ENCODE assay signal across 9 cellular contexts in the genomic region with DNA sequence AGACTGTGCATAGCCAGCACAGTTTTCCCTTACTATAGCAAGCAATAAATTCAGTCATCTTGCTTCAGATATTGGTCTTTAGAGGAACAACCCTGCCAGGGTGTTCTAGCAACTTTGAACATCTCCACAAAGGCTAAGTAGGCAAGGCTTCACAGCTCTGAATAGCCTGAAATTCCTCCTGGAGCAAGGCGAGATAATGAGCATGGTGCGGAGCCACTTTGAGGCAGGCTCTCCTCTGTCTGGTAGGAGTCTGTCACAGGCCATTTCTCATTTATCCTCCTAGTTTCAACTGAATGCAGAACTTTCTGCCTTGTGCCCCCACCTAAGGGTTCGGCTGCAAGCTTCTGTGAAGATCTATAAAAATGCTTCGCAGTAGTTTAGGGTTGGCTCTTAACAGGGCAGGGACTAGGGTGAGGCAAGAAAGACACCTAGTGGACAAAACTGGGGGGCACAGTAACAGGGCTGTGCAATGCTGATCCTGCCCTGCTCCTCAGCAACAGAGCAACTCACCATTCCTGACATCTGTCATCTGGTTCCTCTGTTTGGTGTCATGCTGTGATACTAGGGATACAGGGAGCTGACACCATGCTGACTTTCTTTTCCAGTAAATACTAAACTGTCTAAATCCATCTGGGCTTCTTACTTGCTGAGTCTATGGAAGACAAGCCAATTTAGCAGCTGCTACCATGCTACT. TPM values are rescaled to one million over a fixed set of nuclear protein-coding genes. Genes with fewer than 3 reads are reported as not detected.
A peak's percentile ranks its signal among the peaks of the same experiment; 100 is the strongest.
DNase-seq lines count a peak whose midpoint lies in the region; ATAC-seq and TF ChIP-seq lines count a peak whose summit lies in the region.
"Had no signal": no experiment of that assay in that cellular context is flagged by ENCODE, and none has a peak within 500 bp of the region (broad histone marks: within the 10 kb centered on the region; RNA-seq: fewer than 3 reads in every experiment).

No MANE protein-coding gene starts in this region.

- H3K9me3 ChIP-seq in breast epithelium (no peaks in the 10 kb centered on the region), adipocyte (ENCODE audit: control insufficient read depth, low read length) (no peaks in the 10 kb centered on the region)

- DNase-seq in MCF 10A (ENCODE audit: unreplicated experiment) (peak; percentile 41), breast epithelium (ENCODE audit: low spot score in 2 of 2) (no peak), NCI-H1694 (lab: John Stamatoyannopoulos, UW) (peak; percentile 67), adipocyte (ENCODE audit: low read depth) (peak; percentile 23), left lobe of liver (ENCODE audit: low spot score) (peak; percentile 59), coronary artery (ENCODE audit: low spot score) (no peak), dedifferentiated amniotic fluid mesenchymal stem cell (ENCODE audit: extremely low spot score) (no peak)

- POLR2A ChIA-PET in MCF 10A (lab: Yijun Ruan, JAX) = interaction anchor here (1.1 kb wide), 1 partner anchor 16 kb away, joined by 3 read pairs; the partner anchor contains the start of gene EHHADH

- H3K9ac ChIP-seq in adipocyte (ENCODE audit: low read length) = no peak overlapping the region

- CTCF ChIA-PET in MCF 10A (lab: Yijun Ruan, JAX) = interaction anchor here (0.6 to 1.7 kb wide), 4 partner anchors 9 to 439 kb away, joined by 3 to 5 read pairs (median 4); no protein-coding TSS in a partner anchor

- H3K27ac ChIP-seq in breast epithelium (no peak overlapping the region), coronary artery (no peak overlapping the region)

- no peak for TF ChIP-seq POLR2A in breast epithelium (IDR thresholded peaks at IDR 0.05)

- no peak overlapping the region for H3K4me3 Mint-ChIP-seq in MCF 10A (ENCODE audit: unreplicated experiment)
- H3K4me3 Mint-ChIP-seq: activated naive CD4-positive, alpha-beta T cell treated with anti-CD3 and anti-CD28 coated beads, Interleukin-2, amount 50 U/mL, for 24 hours had no signal

- peaks cover 24% of the 10 kb centered on the region for H3K27me3 Mint-ChIP-seq in MCF 10A (ENCODE audit: insufficient read depth, unreplicated experiment)

- H3K27me3 ChIP-seq in breast epithelium = peaks cover 0 to 12% of the 10 kb centered on the region in 2 donors
- H3K27me3 ChIP-seq in adipocyte (replicated peaks; ENCODE audit: control insufficient read depth, insufficient read depth, low read length) = peaks cover 38% of the 10 kb centered on the region

- intact Hi-C loops in MCF 10A (cut with micrococcal nuclease) = no loop called here
- intact Hi-C loops in breast epithelium (cut with DNase I; ENCODE audit: low total_unique reads) = no loop called here

- H3K4me3 ChIP-seq in breast epithelium (no peak overlapping the region), adipocyte (ENCODE audit: low read length) (no peak overlapping the region), coronary artery (no peak overlapping the region)

- no peak overlapping the region for H3K27ac Mint-ChIP-seq in MCF 10A (ENCODE audit: low read depth, unreplicated experiment)
- H3K27ac Mint-ChIP-seq: activated naive CD4-positive, alpha-beta T cell treated with anti-CD3 and anti-CD28 coated beads, Interleukin-2, amount 50 U/mL, for 24 hours had no signal

- H3K4me1 ChIP-seq in breast epithelium = no peaks in the 10 kb centered on the region
- H3K4me1 ChIP-seq in adipocyte (ENCODE audit: control insufficient read depth, insufficient read depth, low read length) = peaks cover 3% of the 10 kb centered on the region

- no peaks in the 10 kb centered on the region for H3K36me3 Mint-ChIP-seq in MCF 10A (ENCODE audit: insufficient read depth, unreplicated experiment)
- H3K36me3 Mint-ChIP-seq: activated naive CD4-positive, alpha-beta T cell treated with anti-CD3 and anti-CD28 coated beads, Interleukin-2, amount 50 U/mL, for 24 hours had no signal

- H3K36me3 ChIP-seq in breast epithelium (no peaks in the 10 kb centered on the region), adipocyte (ENCODE audit: control insufficient read depth, insufficient read depth, low read length, severe bottlenecking) (no peaks in the 10 kb centered on the region)

- BruUV-seq in MCF 10A (replicated peaks; lab: Mats Ljungman, UMichigan) = no TSS peak

- ATAC-seq in left lobe of liver = peak; percentile 100
- ATAC-seq in HG02870 (IDR thresholded peaks at IDR 0.05; ENCODE audit: unreplicated experiment) = no peak

- no peaks in the 10 kb centered on the region for H3K4me1 Mint-ChIP-seq in MCF 10A (ENCODE audit: insufficient read depth, unreplicated experiment)
- H3K4me1 Mint-ChIP-seq: activated naive CD4-positive, alpha-beta T cell treated with anti-CD3 and anti-CD28 coated beads, Interleukin-2, amount 50 U/mL, for 24 hours had no signal

- no peaks in the 10 kb centered on the region for H3K9me3 Mint-ChIP-seq in MCF 10A (ENCODE audit: unreplicated experiment)
- H3K9me3 Mint-ChIP-seq: activated naive CD4-positive, alpha-beta T cell treated with anti-CD3 and anti-CD28 coated beads, Interleukin-2, amount 50 U/mL, for 24 hours had no signal

- peak; percentile 34 for TF ChIP-seq CTCF in MCF 10A (IDR thresholded peaks at IDR 0.05; ENCODE audit: unreplicated experiment)
- no peak for TF ChIP-seq CTCF in breast epithelium (IDR thresholded peaks at IDR 0.05)
- TF ChIP-seq CTCF in coronary artery (IDR thresholded peaks at IDR 0.05) = no peak

RNA-seq across cellular contexts. Expression of gene EHHADH, which starts 16.6 kb away (rescaled TPM):
- total RNA-seq in MCF 10A (2022) (3.2 and 4.0 TPM in 2 replicates), breast epithelium (10 to 100 TPM in 1 of 3 donors, 1 to 10 TPM in 2; 5.6 to 10.6 (median 6.7) TPM), left lobe of liver (323 TPM)

Comparison
In these comparisons a context has a peak if more than half of its experiments do, and no peak if none do; other contexts are left out.
1. DNase-seq: peak in MCF 10A (single experiment), NCI-H1694 (single experiment), adipocyte (single experiment) and left lobe of liver (single experiment); none in breast epithelium (0 of 2), coronary artery (single experiment) and dedifferentiated amniotic fluid mesenchymal stem cell (single experiment).
2. RNA of gene EHHADH, which starts 16.6 kb away (total RNA-seq): 323 TPM in left lobe of liver (single experiment); 5.6 to 10.6 TPM in breast epithelium and 3.2 to 4.0 TPM in MCF 10A; every median in the first group is over 10 times any median in the second.